Comparison of ENCODE assay signal across 16 cellular contexts in the genomic region with DNA sequence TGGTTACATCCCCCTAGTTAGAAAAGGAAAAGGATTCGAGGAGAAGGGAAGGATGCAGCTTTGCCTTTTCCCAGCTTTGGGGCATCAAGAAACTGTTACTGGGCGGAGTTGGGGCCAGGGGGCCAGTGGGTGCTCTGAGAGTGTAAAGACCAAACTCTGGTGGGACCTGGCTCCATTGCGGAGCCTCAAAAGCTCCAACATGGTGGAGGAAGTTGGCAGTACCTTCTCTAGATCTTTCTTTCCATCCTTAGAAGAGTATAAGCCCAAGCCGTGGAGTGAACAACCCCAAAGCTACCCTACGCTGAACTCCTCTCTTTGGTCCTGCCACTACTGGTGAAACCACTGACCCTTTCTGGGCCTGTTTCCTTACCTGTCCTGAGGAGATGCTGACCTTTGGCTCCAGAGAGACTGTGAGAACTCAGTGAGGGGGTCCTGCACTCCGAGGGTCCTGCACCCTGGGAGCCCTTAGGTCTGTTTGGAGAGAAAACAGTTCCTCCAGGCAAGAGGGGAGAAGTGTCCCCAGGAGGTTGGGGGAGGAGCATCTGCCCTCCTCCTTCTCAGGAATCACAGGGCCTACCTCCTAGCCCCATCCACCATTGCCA. TPM values are rescaled to one million over a fixed set of nuclear protein-coding genes. Genes with fewer than 3 reads are reported as not detected.
DNase-seq lines count a peak whose midpoint lies in the region; ATAC-seq and TF ChIP-seq lines count a peak whose summit lies in the region.
"Had no signal": no experiment of that assay in that cellular context is flagged by ENCODE, and none has a peak within 500 bp of the region (broad histone marks: within the 10 kb centered on the region; RNA-seq: fewer than 3 reads in every experiment).

No MANE protein-coding gene starts in this region.

- no peak for TF ChIP-seq CTCF in smooth muscle cell (IDR thresholded peaks at IDR 0.05; ENCODE audit: borderline replicate concordance, insufficient read depth, poor library complexity, severe bottlenecking)

- WGBS in smooth muscle cell (ENCODE audit: low lambda C conversion rate): 67% methylated on average over 6 of the region's 6 CpGs

- H3K79me2 ChIP-seq in smooth muscle cell (ENCODE audit: low read depth): no peaks in the 10 kb centered on the region

- no peak for ATAC-seq in GM18498 (IDR thresholded peaks at IDR 0.05; ENCODE audit: unreplicated experiment)

- H3K4me3 Mint-ChIP-seq in activated CD4-positive, alpha-beta T cell treated with anti-CD3 and anti-CD28 coated beads, Interleukin-2, amount 10 ng/mL, durations not matched to agents 24 days and 14 days: peak overlapping the region; percentile 88

- peaks cover 69% of the 10 kb centered on the region for H3K27me3 Mint-ChIP-seq in activated CD4-positive, alpha-beta T cell treated with anti-CD3 and anti-CD28 coated beads, Interleukin-2, amount 10 ng/mL, durations not matched to agents 24 days and 14 days

- peaks cover 28% of the 10 kb centered on the region for H3K4me1 Mint-ChIP-seq in activated CD4-positive, alpha-beta T cell treated with anti-CD3 and anti-CD28 coated beads, Interleukin-2, amount 10 ng/mL, durations not matched to agents 24 days and 14 days

- peaks cover 8% of the 10 kb centered on the region for H3K36me3 Mint-ChIP-seq in activated CD4-positive, alpha-beta T cell treated with anti-CD3 and anti-CD28 coated beads, Interleukin-2, amount 10 ng/mL, durations not matched to agents 24 days and 14 days (ENCODE audit: low read depth)

- H3K9me3 ChIP-seq in NT2/D1 (ENCODE audit: insufficient read depth, low read length) (no peaks in the 10 kb centered on the region), smooth muscle cell (replicated peaks; ENCODE audit: low read depth) (no peaks in the 10 kb centered on the region)

- H3K4me3 ChIP-seq in NT2/D1 (ENCODE audit: insufficient read length, low read depth): peak overlapping the region; percentile 57
- H3K4me3 ChIP-seq in smooth muscle cell: no peak overlapping the region

- H3K27ac Mint-ChIP-seq in activated CD4-positive, alpha-beta T cell treated with anti-CD3 and anti-CD28 coated beads, Interleukin-2, amount 10 ng/mL, durations not matched to agents 24 days and 14 days: no peak overlapping the region

- peaks cover 32% of the 10 kb centered on the region for H3K4me1 ChIP-seq in NT2/D1 (ENCODE audit: insufficient read depth, insufficient read length)
- H3K4me1 ChIP-seq in smooth muscle cell (ENCODE audit: low read depth): peaks cover 31% of the 10 kb centered on the region

- H3K9ac ChIP-seq in NT2/D1 (ENCODE audit: insufficient read length, low read depth): peak overlapping the region; percentile 36
- no peak overlapping the region for H3K9ac ChIP-seq in smooth muscle cell (ENCODE audit: low read depth)

- H3K36me3 ChIP-seq in NT2/D1 (ENCODE audit: insufficient read depth, insufficient read length, low read length) (peaks cover 22% of the 10 kb centered on the region), smooth muscle cell (ENCODE audit: low read depth) (no peaks in the 10 kb centered on the region)

- intact Hi-C loops in activated CD4-positive, alpha-beta T cell treated with anti-CD3 and anti-CD28 coated beads, Interleukin-2, amount 10 ng/mL, durations not matched to agents 24 days and 14 days (cut with micrococcal nuclease): no loop called here

- H2AFZ ChIP-seq in smooth muscle cell (ENCODE audit: low read depth): no peak overlapping the region

- peak overlapping the region; percentile 86 for H3K4me2 ChIP-seq in smooth muscle cell

- no peak overlapping the region for H3K27ac ChIP-seq in smooth muscle cell (ENCODE audit: low read depth)

- H3K27me3 ChIP-seq in NT2/D1 (ENCODE audit: insufficient read depth, insufficient read length) (peaks cover 86% of the 10 kb centered on the region), smooth muscle cell (ENCODE audit: low read depth) (peaks cover 96% of the 10 kb centered on the region)

- H3F3A ChIP-seq in smooth muscle cell (ENCODE audit: low read depth): no peaks in the 10 kb centered on the region

- peaks cover 4% of the 10 kb centered on the region for H3K9me3 Mint-ChIP-seq in activated CD4-positive, alpha-beta T cell treated with anti-CD3 and anti-CD28 coated beads, Interleukin-2, amount 10 ng/mL, durations not matched to agents 24 days and 14 days
- H3K9me3 Mint-ChIP-seq: activated T-cell treated with anti-CD3 and anti-CD28 coated beads, Interleukin-2, amount 50 U/mL, for 4 hours had no signal

- no peak for DNase-seq in activated CD4-positive, alpha-beta T cell treated with anti-CD3 and anti-CD28 coated beads, Interleukin-2, amount 10 ng/mL, durations not matched to agents 24 days and 14 days
- no peak for DNase-seq in activated CD4-positive, alpha-beta T cell treated with anti-CD3 and anti-CD28 coated beads for 4 hours
- no peak for DNase-seq in NT2/D1 (ENCODE audit: low read depth, low spot score)
- peak; percentile 37 for DNase-seq in ecto neural progenitor cell (ENCODE audit: low spot score)
- DNase-seq in smooth muscle cell (lab: John Stamatoyannopoulos, UW; ENCODE audit: unreplicated experiment): no peak
- DNase-seq in iPS-NIHi7 (ENCODE audit: extremely low spot score): no peak
- DNase-seq in NCI-H774 (lab: John Stamatoyannopoulos, UW): no peak
- DNase-seq: activated T-cell treated with anti-CD3 and anti-CD28 coated beads, Interleukin-2, amount 50 U/mL, for 4 hours; anterior cingulate cortex; hypothalamus; Right ventricle myocardium superior; stimulated activated CD4-positive, alpha-beta T cell treated with anti-CD3 and anti-CD28 coated beads, Interleukin-12 subunit alpha, Interleukin-12 subunit beta, amount 100 ng/mL, for 4 hours had no signal

- peaks cover 3% of the 10 kb centered on the region for H4K20me1 ChIP-seq in smooth muscle cell (ENCODE audit: low read depth)

RNA-seq across cellular contexts. Expression of gene BARX1, which starts 1.1 kb away (rescaled TPM):
- total RNA-seq in activated CD4-positive, alpha-beta T cell treated with anti-CD3 and anti-CD28 coated beads, Interleukin-2, amount 10 ng/mL, durations not matched to agents 24 days and 14 days: 0.50 and 0.61 TPM in 2 replicates
- total RNA-seq in smooth muscle cell: 3.2 and 6.1 TPM in 2 replicates
- 6.1 and 11.5 TPM in 2 replicates for polyA plus RNA-seq in smooth muscle cell
- total RNA-seq: activated T-cell treated with anti-CD3 and anti-CD28 coated beads, Interleukin-2, amount 50 U/mL, for 4 hours; fibroblast of villous mesenchyme; liver; Right ventricle myocardium superior; T-helper 2 cell treated with Interferon-gamma antibody and Interleukin-4, amounts not matched to agents 100 ng/mL and 5 ng/mL, for 36 hours had no signal
- polyA plus RNA-seq: liver had no signal
